9 cellular contexts compared by ENCODE assay signal in the genomic region with DNA sequence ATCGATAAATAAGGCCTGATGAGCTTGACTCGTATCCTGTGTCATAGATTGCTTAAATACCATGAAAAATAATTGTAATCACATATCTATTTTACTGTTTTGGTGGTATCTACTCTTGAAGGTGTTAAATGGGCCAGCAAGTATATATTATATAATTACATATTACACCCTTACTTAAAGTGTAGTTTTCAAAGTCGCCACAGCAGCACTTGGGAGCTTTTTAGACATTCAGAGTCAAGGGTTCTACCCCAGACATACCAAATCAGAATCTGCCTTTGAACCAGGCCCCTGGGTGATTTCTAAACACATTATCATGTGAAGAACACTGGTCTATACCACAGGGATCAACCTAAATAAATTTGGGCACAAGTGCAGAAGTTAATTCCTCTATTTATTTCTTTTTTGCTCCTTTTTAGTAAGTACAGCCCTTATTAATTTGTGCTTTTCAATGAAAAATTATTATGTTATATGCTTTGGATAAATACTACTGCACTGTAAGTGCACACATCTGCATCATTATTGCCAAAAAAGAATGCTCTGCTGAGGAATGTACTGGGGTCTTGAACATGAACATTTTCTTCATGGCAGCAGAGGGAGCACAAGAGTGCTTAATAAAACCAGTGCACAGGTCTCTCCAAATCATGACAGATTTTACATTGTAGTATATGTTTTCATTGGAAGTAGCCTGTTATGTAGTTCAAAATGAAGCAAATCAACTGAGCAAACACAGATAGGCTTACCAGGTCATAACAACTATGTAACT. TPM values are rescaled to one million over a fixed set of nuclear protein-coding genes. Genes with fewer than 3 reads are reported as not detected.
DNase-seq lines count a peak whose midpoint lies in the region; ATAC-seq and TF ChIP-seq lines count a peak whose summit lies in the region.
"Had no signal": no experiment of that assay in that cellular context is flagged by ENCODE, and none has a peak within 500 bp of the region (broad histone marks: within the 10 kb centered on the region; RNA-seq: fewer than 3 reads in every experiment).

No MANE protein-coding gene starts in this region.

- WGBS in mammary epithelial cell (ENCODE audit: low coverage, missing lambda C conversion rate): 73% methylated on average over 3 of the region's 3 CpGs

- intact Hi-C loops in mammary epithelial cell (cut with micrococcal nuclease): loop anchor here (1.0 to 5.0 kb wide), 4 partner anchors 55 to 322 kb away; no protein-coding TSS in a partner anchor

- H4K20me1 ChIP-seq in mammary epithelial cell (ENCODE audit: insufficient read depth, low read length) (no peaks in the 10 kb centered on the region), neural progenitor cell (ENCODE audit: low read depth) (peaks cover 9% of the 10 kb centered on the region)

- CTCF ChIA-PET in mammary epithelial cell (lab: Charles Lee; ENCODE audit: low non-redundant PET): interaction anchor here (0.6 kb wide), 1 partner anchor 55 kb away, joined by 3 read pairs; no protein-coding TSS in a partner anchor

- no peak overlapping the region for H3K4me3 Mint-ChIP-seq in neural progenitor cell

- H3K27ac Mint-ChIP-seq in neural progenitor cell: no peak overlapping the region

- peaks cover 12% of the 10 kb centered on the region for H3K4me1 Mint-ChIP-seq in neural progenitor cell

- BruUV-seq in mammary epithelial cell (replicated peaks; lab: Mats Ljungman, UMichigan): no TSS peak

- H3K36me3 Mint-ChIP-seq in neural progenitor cell: no peaks in the 10 kb centered on the region

- H3K4me2 ChIP-seq in mammary epithelial cell (ENCODE audit: insufficient read depth, low read depth, low read length): no peak overlapping the region
- H3K4me2 ChIP-seq in neural progenitor cell: no peak overlapping the region

- peaks cover 41% of the 10 kb centered on the region for H3K4me1 ChIP-seq in mammary epithelial cell (ENCODE audit: insufficient read depth, low read length)
- peaks cover 6% of the 10 kb centered on the region for H3K4me1 ChIP-seq in neural progenitor cell

- H3K4me3 ChIP-seq in mammary epithelial cell (replicated peaks in 1 of 3; ENCODE audit: insufficient read depth in 1 of 3, low read depth in 2 of 3, low read length in 3 of 3) (no peak overlapping the region), neural progenitor cell (no peak overlapping the region)
- H3K4me3 ChIP-seq: SK-N-MC had no signal

- dilution Hi-C loops in mammary epithelial cell (cut with HindIII; ENCODE audit: low sequenced_read_pairs): no loop called here

- H3K36me3 ChIP-seq in mammary epithelial cell (ENCODE audit: insufficient read depth, low read length) (no peaks in the 10 kb centered on the region), neural progenitor cell (no peaks in the 10 kb centered on the region)
- H3K36me3 ChIP-seq: neutrophil had no signal

- H3K9me3 ChIP-seq in mammary epithelial cell (replicated peaks; ENCODE audit: insufficient read depth, low read length) (no peaks in the 10 kb centered on the region), neural progenitor cell (ENCODE audit: low read depth) (no peaks in the 10 kb centered on the region)
- H3K9me3 ChIP-seq: neutrophil had no signal

- H3K9me3 Mint-ChIP-seq in neural progenitor cell: no peaks in the 10 kb centered on the region

- H3K27me3 ChIP-seq in mammary epithelial cell (ENCODE audit: insufficient read depth, low read length) (no peaks in the 10 kb centered on the region), neural progenitor cell (peaks cover 30% of the 10 kb centered on the region)
- H3K27me3 ChIP-seq: neutrophil had no signal

- H3K9ac ChIP-seq in mammary epithelial cell (ENCODE audit: insufficient read depth, low read length) (no peak overlapping the region), neural progenitor cell (no peak overlapping the region)

- peaks cover 23% of the 10 kb centered on the region for H3F3A ChIP-seq in neural progenitor cell (ENCODE audit: low read depth)

- no peak overlapping the region for H2AFZ ChIP-seq in mammary epithelial cell (ENCODE audit: low read depth, low read length)
- H2AFZ ChIP-seq in neural progenitor cell (replicated peaks): no peak overlapping the region

- in situ Hi-C loops in G401 (cut with HindIII; ENCODE audit: low sequenced_read_pairs) (no loop called here), mammary epithelial cell (cut with MboI; ENCODE audit: low sequenced_read_pairs in 2 of 2) (loop anchor here (5.0 to 10.0 kb wide), 4 partner anchors 200 to 432 kb away; no protein-coding TSS in a partner anchor)

- ATAC-seq in left lobe of liver (no peak), GM19351 (IDR thresholded peaks at IDR 0.05; ENCODE audit: unreplicated experiment) (no peak), GM21717 (IDR thresholded peaks at IDR 0.05; ENCODE audit: unreplicated experiment) (no peak)

- H3K27ac ChIP-seq in mammary epithelial cell (ENCODE audit: insufficient read depth, low read depth, low read length) (no peak overlapping the region), neural progenitor cell (no peak overlapping the region)
- H3K27ac ChIP-seq: neutrophil, SK-N-MC had no signal

- TF ChIP-seq CTCF in mammary epithelial cell (conservative IDR thresholded peaks at IDR 0.05 in 1 of 2, IDR thresholded peaks at IDR 0.05 in 1 of 2; ENCODE audit: extremely low read depth in 1 of 2, insufficient read depth in 1 of 2, low read depth in 1 of 2, low read length in 2 of 2) (peak; percentile 22 to 69), neural progenitor cell (IDR thresholded peaks at IDR 0.05) (peak; percentile 45)

- DNase-seq in G401 (ENCODE audit: low spot score) (peak; percentile 52), NAMALWA (ENCODE audit: low spot score) (peak; percentile 57), mammary epithelial cell (peak; percentile 17), neural progenitor cell (ENCODE audit: low spot score) (no peak), left lobe of liver (ENCODE audit: low spot score) (no peak)

- H3K27me3 Mint-ChIP-seq in neural progenitor cell (ENCODE audit: insufficient read depth, low read depth): peaks cover 15% of the 10 kb centered on the region

- H3K79me2 ChIP-seq in mammary epithelial cell (ENCODE audit: insufficient read depth, low read length) (peaks cover 6% of the 10 kb centered on the region), neural progenitor cell (ENCODE audit: low read depth) (no peaks in the 10 kb centered on the region)

RNA-seq across cellular contexts. Expression of gene ATXN1, which starts 3.1 kb away (rescaled TPM):
- under 0.01 TPM in 2 replicates for total RNA-seq in G401 (2014; rRNA removed; shearing (Covaris generic))
- total RNA-seq in mammary epithelial cell (10 to 100 TPM; 18.5 to 34.3 TPM), neural progenitor cell (ENCODE audit: low replicate concordance) (2.8 and 3.6 TPM in 2 replicates), left lobe of liver (29.5 TPM)
- polyA plus RNA-seq in mammary epithelial cell: 7.1 TPM
- polyA minus RNA-seq in mammary epithelial cell: 11.3 TPM

Comparison
In these comparisons a context has a peak if more than half of its experiments do, and no peak if none do; other contexts are left out.
1. DNase-seq: peak in G401 (single experiment), NAMALWA (single experiment) and mammary epithelial cell (single experiment); none in neural progenitor cell (single experiment) and left lobe of liver (single experiment).